ENCODE assay signal across 23 cellular contexts in the genomic region with DNA sequence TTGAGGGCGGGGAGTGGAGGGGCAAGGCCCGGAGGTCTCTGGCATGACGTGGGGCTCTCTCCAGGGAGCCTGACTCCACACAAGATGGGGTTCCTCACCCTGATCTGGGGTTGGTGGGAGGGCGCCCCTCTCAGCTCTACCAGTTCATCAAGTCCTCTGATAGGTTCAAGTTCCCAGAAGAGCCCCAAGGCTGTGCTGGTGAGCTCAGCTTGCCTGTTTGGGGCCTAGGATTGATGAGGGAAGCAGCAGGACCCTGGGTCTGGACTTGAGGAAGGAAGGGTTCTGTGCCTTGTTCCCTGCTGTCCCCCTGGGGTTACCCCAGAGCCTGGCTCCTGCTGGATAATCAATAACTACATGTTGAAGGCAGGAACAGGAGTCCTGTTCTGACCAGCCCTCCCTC. TPM values are rescaled to one million over a fixed set of nuclear protein-coding genes. Genes with fewer than 3 reads are reported as not detected.
DNase-seq lines count a peak whose midpoint lies in the region; ATAC-seq and TF ChIP-seq lines count a peak whose summit lies in the region.
"Had no signal": no experiment of that assay in that cellular context is flagged by ENCODE, and none has a peak within 500 bp of the region (broad histone marks: within the 10 kb centered on the region; RNA-seq: fewer than 3 reads in every experiment).

No MANE protein-coding gene starts in this region.

- in situ Hi-C loops in Panc1 (cut with HindIII; ENCODE audit: low pct_unique_long_range_greater_than_20kb, low sequenced_read_pairs) = no loop called here

- peaks cover 22% of the 10 kb centered on the region for H3K4me1 Mint-ChIP-seq in nephron progenitor cell

- 87% methylated on average over 4 of the region's 4 CpGs for WGBS in SK-N-SH (ENCODE audit: low lambda C conversion rate)

- CTCF ChIA-PET in SK-N-SH (lab: Yijun Ruan, JAX) (interaction anchor here (0.7 to 12.2 kb wide), 10 partner anchors 9 to 376 kb away, joined by 3 to 594 read pairs (median 3); no protein-coding TSS in a partner anchor), Panc1 (lab: Charles Lee) (interaction anchor here (0.5 to 1.7 kb wide), 2 partner anchors 185 to 213 kb away, joined by 8 to 9 read pairs; no protein-coding TSS in a partner anchor)

- H3K27me3 ChIP-seq in SK-N-SH (ENCODE audit: insufficient read depth) = no peaks in the 10 kb centered on the region
- H3K27me3 ChIP-seq in H7 (ENCODE audit: control insufficient read depth, insufficient read depth, low read length) = peaks cover 20% of the 10 kb centered on the region
- H3K27me3 ChIP-seq in Panc1 (ENCODE audit: control insufficient read depth, insufficient read depth, low read length) = no peaks in the 10 kb centered on the region
- H3K27me3 ChIP-seq: BE2C had no signal

- no peak for TF ChIP-seq RAD21 in SK-N-SH (IDR thresholded peaks at IDR 0.05; ENCODE audit: low read length)

- H3K4me1 ChIP-seq in SK-N-SH (ENCODE audit: control insufficient read depth in 1 of 2, insufficient read depth in 2 of 2, low read depth in 1 of 2, low read length in 1 of 2) (peaks cover 17 to 43% of the 10 kb centered on the region in 2 experiments; a peak in 3 of 4 replicates), Panc1 (ENCODE audit: control insufficient read depth, insufficient read depth, low read length) (peaks cover 52% of the 10 kb centered on the region)
- H3K4me1 ChIP-seq: adrenal gland had no signal

- H3K9me3 Mint-ChIP-seq in nephron progenitor cell = peaks cover 6% of the 10 kb centered on the region

- peak overlapping the region; percentile 65 for H3K4me2 ChIP-seq in SK-N-SH

- TF ChIP-seq CTCF in SK-N-SH (IDR thresholded peaks at IDR 0.05) = no peak
- no peak for TF ChIP-seq CTCF in Panc1 (IDR thresholded peaks at IDR 0.05)
- TF ChIP-seq CTCF in nephron progenitor cell (IDR thresholded peaks at IDR 0.05) = no peak

- H3K27me3 Mint-ChIP-seq in nephron progenitor cell (ENCODE audit: low read depth, poor library complexity) = peaks cover 55% of the 10 kb centered on the region

- peaks cover 32% of the 10 kb centered on the region for H3F3A ChIP-seq in SK-N-SH (replicated peaks; ENCODE audit: insufficient read depth)

- no peak overlapping the region for H3K9ac ChIP-seq in SK-N-SH

- H2AFZ ChIP-seq in SK-N-SH (ENCODE audit: low read depth) = no peak overlapping the region

- peaks cover 49% of the 10 kb centered on the region for H3K79me2 ChIP-seq in SK-N-SH (ENCODE audit: insufficient read depth)

- H3K4me3 Mint-ChIP-seq in nephron progenitor cell = peak overlapping the region; percentile 11
- H3K4me3 Mint-ChIP-seq: activated CD4-positive, alpha-beta T cell treated with anti-CD3 and anti-CD28 coated beads, Interleukin-2, amount 10 ng/mL, durations not matched to agents 7 days and 5 days; activated naive CD4-positive, alpha-beta T cell treated with anti-CD3 and anti-CD28 coated beads for 36 hours; memory B cell; stimulated activated naive CD8-positive, alpha-beta T cell treated with anti-CD3 and anti-CD28 coated beads, Interleukin-15, Interleukin-2, amounts not matched to agents 100 ng/mL and 50 ng/mL, for 24 hours had no signal

- DNase-seq in SK-N-SH (no peak), H7 (peak; percentile 33), Panc1 (ENCODE audit: low read depth, low spot score) (no peak), nephron progenitor cell (no peak), CD1c-positive myeloid dendritic cell (ENCODE audit: extremely low spot score) (no peak), COLO829 (ENCODE audit: low spot score) (no peak), HT-29 (ENCODE audit: low spot score) (no peak)
- DNase-seq: activated CD4-positive, alpha-beta T cell treated with anti-CD3 and anti-CD28 coated beads, Interleukin-2, amount 10 ng/mL, durations not matched to agents 7 days and 5 days; adrenal gland; BE2C; effector CD4-positive, alpha-beta T cell; NCI-H1048; NCI-H187; NCI-H524 treated with DMSO at 0.1 percent for 48 hours; T-helper 9 cell; WERI-Rb-1 had no signal

- H3K36me3 ChIP-seq in SK-N-SH (replicated peaks in 1 of 2; ENCODE audit: control insufficient read depth in 1 of 2, insufficient read depth in 2 of 2, low read length in 1 of 2) = peaks cover 0 to 15% of the 10 kb centered on the region in 2 experiments
- no peaks in the 10 kb centered on the region for H3K36me3 ChIP-seq in H7 (replicated peaks; ENCODE audit: control insufficient read depth, insufficient read depth, low read length)
- H3K36me3 ChIP-seq in Panc1 (ENCODE audit: control insufficient read depth, insufficient read depth, low read length) = no peaks in the 10 kb centered on the region
- H3K36me3 ChIP-seq: adrenal gland had no signal

- no peak overlapping the region for H3K4me3 ChIP-seq in SK-N-SH (ENCODE audit: low read depth in 2 of 2, low read length in 1 of 2)
- H3K4me3 ChIP-seq in H7 (ENCODE audit: insufficient read depth, low read depth, low read length) = no peak overlapping the region
- no peak overlapping the region for H3K4me3 ChIP-seq in Panc1 (ENCODE audit: low read depth in 2 of 2, low read length in 2 of 2)
- H3K4me3 ChIP-seq: adrenal gland had no signal

- TF ChIP-seq EP300 in SK-N-SH (IDR thresholded peaks at IDR 0.05; ENCODE audit: borderline replicate concordance in 1 of 2, low read depth in 1 of 2, low read length in 1 of 2) = no peak

- no peaks in the 10 kb centered on the region for H3K9me2 ChIP-seq in SK-N-SH

- BruUV-seq in Panc1 (replicated peaks; lab: Mats Ljungman, UMichigan) = no TSS peak

- intact Hi-C loops in Panc1 (cut with micrococcal nuclease; ENCODE audit: unreplicated experiment) = no loop called here

- no peak overlapping the region for H3K27ac Mint-ChIP-seq in nephron progenitor cell
- H3K27ac Mint-ChIP-seq: activated CD4-positive, alpha-beta T cell treated with anti-CD3 and anti-CD28 coated beads, Interleukin-2, amount 10 ng/mL, durations not matched to agents 7 days and 5 days; activated naive CD4-positive, alpha-beta T cell treated with anti-CD3 and anti-CD28 coated beads for 36 hours; activated T-cell treated with anti-CD3 and anti-CD28 coated beads, Interleukin-2, amount 50 U/mL, for 72 hours; memory B cell; stimulated activated naive CD8-positive, alpha-beta T cell treated with anti-CD3 and anti-CD28 coated beads, Interleukin-15, Interleukin-2, amounts not matched to agents 100 ng/mL and 50 ng/mL, for 24 hours had no signal

- no peaks in the 10 kb centered on the region for H4K20me1 ChIP-seq in SK-N-SH (ENCODE audit: insufficient read depth)

- no peaks in the 10 kb centered on the region for H3K36me3 Mint-ChIP-seq in nephron progenitor cell (ENCODE audit: low read depth)

- POLR2A ChIA-PET in SK-N-SH (lab: Yijun Ruan, JAX) (interaction anchor here (1.1 kb wide), 2 partner anchors 15 to 135 kb away, joined by 3 read pairs; partner anchors contain the start of gene SRSF2), Panc1 (lab: Charles Lee) (interaction anchor here (1.0 to 1.4 kb wide), 3 partner anchors 28 to 189 kb away, joined by 4 to 5 read pairs (median 5); no protein-coding TSS in a partner anchor)

- H3K27ac ChIP-seq in SK-N-SH (ENCODE audit: low read depth in 2 of 2, low read length in 1 of 2) (peak overlapping the region; percentile 51 to 86; a peak in 3 of 4 replicates), Panc1 (ENCODE audit: low read length) (peak overlapping the region; percentile 81)
- H3K27ac ChIP-seq: adrenal gland, epithelial cell of prostate, WERI-Rb-1 had no signal

- no peaks in the 10 kb centered on the region for H3K9me3 ChIP-seq in SK-N-SH
- no peaks in the 10 kb centered on the region for H3K9me3 ChIP-seq in Panc1 (ENCODE audit: control insufficient read depth, insufficient read depth, low read depth, low read length)
- H3K9me3 ChIP-seq: adrenal gland, BE2C had no signal

- ATAC-seq in SK-N-SH treated with all-trans-retinoic acid at 6 μM for 48 hours (no peak), Panc1 (peak; percentile 1; the same call in 1 of the 2 replicates)

TF ChIP-seq in SK-N-SH, 30 proteins besides CTCF, POLR2A, EP300 and RAD21 (continues in another document):
- TF ChIP-seq FOXJ3 (CRISPR knock-in tag; IDR thresholded peaks at IDR 0.05) (no peak), EZH2phosphoT487 (IDR thresholded peaks at IDR 0.05; ENCODE audit: borderline replicate concordance, low read depth) (no peak), SIN3A (IDR thresholded peaks at IDR 0.05; ENCODE audit: borderline replicate concordance, low read depth, low read length) (no peak), NFIC (IDR thresholded peaks at IDR 0.05; ENCODE audit: borderline replicate concordance) (no peak), TEAD4 (IDR thresholded peaks at IDR 0.05; ENCODE audit: borderline replicate concordance, insufficient read depth) (no peak)
- TF ChIP-seq, protein P1, sequence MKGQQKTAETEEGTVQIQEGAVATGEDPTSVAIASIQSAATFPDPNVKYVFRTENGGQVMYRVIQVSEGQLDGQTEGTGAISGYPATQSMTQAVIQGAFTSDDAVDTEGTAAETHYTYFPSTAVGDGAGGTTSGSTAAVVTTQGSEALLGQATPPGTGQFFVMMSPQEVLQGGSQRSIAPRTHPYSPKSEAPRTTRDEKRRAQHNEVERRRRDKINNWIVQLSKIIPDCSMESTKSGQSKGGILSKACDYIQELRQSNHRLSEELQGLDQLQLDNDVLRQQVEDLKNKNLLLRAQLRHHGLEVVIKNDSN (IDR thresholded peaks at IDR 0.05; ENCODE audit: borderline replicate concordance, low read depth) = no peak

TF ChIP-seq in SK-N-SH treated with all-trans-retinoic acid at 6 μM for 48 hours, 23 proteins besides CTCF, POLR2A, EP300 and RAD21 (continues in another document):
- no peak for TF ChIP-seq CSDC2 (CRISPR knock-in tag; IDR thresholded peaks at IDR 0.05)
- TF ChIP-seq PPARA (CRISPR knock-in tag; IDR thresholded peaks at IDR 0.05; ENCODE audit: borderline replicate concordance) = no peak
- no peak for TF ChIP-seq TOX (CRISPR knock-in tag; IDR thresholded peaks at IDR 0.05; ENCODE audit: borderline replicate concordance)
- no peak for TF ChIP-seq ZNF8 (CRISPR knock-in tag; IDR thresholded peaks at IDR 0.05)
- TF ChIP-seq SNAI2 (CRISPR knock-in tag; IDR thresholded peaks at IDR 0.05) = no peak
- no peak for TF ChIP-seq ZFP3 (CRISPR knock-in tag; IDR thresholded peaks at IDR 0.05)
- no peak for TF ChIP-seq ARNTL (CRISPR knock-in tag; IDR thresholded peaks at IDR 0.05; ENCODE audit: borderline replicate concordance, low read depth)
- TF ChIP-seq TCF4 (CRISPR knock-in tag; IDR thresholded peaks at IDR 0.05; ENCODE audit: borderline replicate concordance) = no peak
- no peak for TF ChIP-seq GLIS3 (CRISPR knock-in tag; IDR thresholded peaks at IDR 0.05)

RNA-seq across cellular contexts. Expression of gene MGAT5B, which starts 3.5 kb away (rescaled TPM):
- 10.3 and 13.8 TPM in 2 replicates for polyA plus RNA-seq in SK-N-SH (2012; rRNA removed)
- polyA plus RNA-seq in SK-N-SH (2012; cell fraction: cytosol; rRNA removed) = 4.1 and 7.1 TPM in 2 replicates
- polyA plus RNA-seq in SK-N-SH (2012; cell fraction: nucleus; rRNA removed) = 36.6 and 42.2 TPM in 2 replicates
- 3.7 and 4.2 TPM in 2 replicates for total RNA-seq in H7 (2014; rRNA removed; shearing (Covaris generic))
- 34.9 TPM for total RNA-seq in Panc1 (2021; ENCODE audit: unreplicated experiment)
- polyA plus RNA-seq in Panc1 (2012; ENCODE audit: insufficient read length) = 22.1 TPM
- not detected in 2 replicates for total RNA-seq in HT-29 (2014; rRNA removed; shearing (Covaris generic))
- total RNA-seq: skeletal muscle tissue had no signal
